21 cellular contexts compared by ENCODE assay signal in genomic region chr11:10575999-10576398, GRCh38. TPM values are rescaled to one million over a fixed set of nuclear protein-coding genes. Genes with fewer than 3 reads are reported as not detected.
"Had no signal": no experiment of that assay in that cellular context is flagged by ENCODE, and none has a peak within 500 bp of the region (broad histone marks: within the 10 kb centered on the region; RNA-seq: fewer than 3 reads in every experiment).

No MANE protein-coding gene starts in this region.

- H3K27ac ChIP-seq: colonic mucosa, epithelial cell of prostate, foreskin keratinocyte, neural progenitor cell, stomach had no signal

- H3K4me1 ChIP-seq: colonic mucosa, foreskin keratinocyte had no signal

- H3K27me3 ChIP-seq: colonic mucosa, foreskin keratinocyte, neural progenitor cell, stomach, tibial artery had no signal

- H3K36me3 ChIP-seq: colonic mucosa, neural progenitor cell had no signal

- DNase-seq: colonic mucosa; effector CD8-positive, alpha-beta T cell; endodermal cell; foreskin keratinocyte; mesendoderm; midbrain; naive thymus-derived CD4-positive, alpha-beta T cell; posterior cingulate gyrus; stimulated activated CD4-positive, alpha-beta T cell treated with anti-CD3 and anti-CD28 coated beads, Interleukin-2, amount 100 ng/mL, for 24 hours; stimulated activated CD4-positive, alpha-beta T cell treated with anti-CD3 and anti-CD28 coated beads, Interleukin-4, amount 100 ng/mL, for 24 hours; stimulated activated naive CD4-positive, alpha-beta T cell treated with Interleukin-2 at 50 U/mL for 16 hours; stomach; tibial artery had no signal

- H3K9me3 ChIP-seq: colonic mucosa, stomach, tibial artery had no signal

- H3K4me3 ChIP-seq: colonic mucosa, neural progenitor cell, smooth muscle cell, stomach, tibial artery had no signal

- ATAC-seq: esophagus mucosa; foreskin keratinocyte; left lobe of liver; naive thymus-derived CD4-positive, alpha-beta T cell; sciatic nerve; stimulated activated effector memory CD8-positive, alpha-beta T cell treated with anti-CD3 and anti-CD28 coated beads, Interleukin-12 subunit alpha, Interleukin-12 subunit beta, amount 100 ng/mL, for 72 hours had no signal

RNA-seq across cellular contexts. Expression of gene LYVE1, which starts 7.5 kb away (rescaled TPM):
- total RNA-seq: endodermal cell; foreskin keratinocyte; naive thymus-derived CD4-positive, alpha-beta T cell; smooth muscle cell had no signal
- polyA plus RNA-seq: foreskin keratinocyte; keratinocyte; naive thymus-derived CD4-positive, alpha-beta T cell; smooth muscle cell had no signal
